In genomic region chr17:42618442-42619150, GRCh38 we compare ENCODE assay signal across 1 cellular context.
A peak's percentile ranks its signal among the peaks of the same experiment; 100 is the strongest.
TF ChIP-seq lines count a peak whose summit lies in the region.

No MANE protein-coding gene starts in this region.

TF ChIP-seq in K562, 482 proteins besides CTCF, POLR2A, EP300 and RAD21:
- peak; percentile 81 for TF ChIP-seq PRDM10 (IDR thresholded peaks at IDR 0.05; ENCODE audit: partially characterized antibody)
- TF ChIP-seq SRF (CRISPR knock-in tag; IDR thresholded peaks at IDR 0.05), result 0 out of 4 replicates have a peak, but pooled peaks of 1 of the 2 experiments have one; percentile 48
- TF ChIP-seq E2F6 (IDR thresholded peaks at IDR 0.05; ENCODE audit: borderline replicate concordance in 1 of 2, extremely low read depth in 1 of 2, insufficient read depth in 1 of 2, insufficient read length in 1 of 2, low read depth in 1 of 2, low read length in 1 of 2, poor library complexity in 1 of 2, severe bottlenecking in 1 of 2), result peak in 1 of 2 experiments; percentile 18
- no peak for TF ChIP-seq EGR1 (conservative IDR thresholded peaks at IDR 0.05)
- 0 out of 4 replicates have a peak, but pooled peaks of 1 of the 2 experiments have one; percentile 38 for TF ChIP-seq UBTF (IDR thresholded peaks at IDR 0.05; ENCODE audit: borderline replicate concordance in 1 of 2, low read depth in 2 of 2, low read length in 2 of 2)
- no peak for TF ChIP-seq NCOA4 (IDR thresholded peaks at IDR 0.05; ENCODE audit: partially characterized antibody)
- peak; percentile 64 for TF ChIP-seq CTBP1 (IDR thresholded peaks at IDR 0.05; ENCODE audit: borderline replicate concordance)
- 0 out of 2 replicates have a peak, but pooled peaks have one; percentile 7 for TF ChIP-seq CREM (IDR thresholded peaks at IDR 0.05; ENCODE audit: low read depth)
- TF ChIP-seq MYC (IDR thresholded peaks at IDR 0.05; ENCODE audit: low read depth, low read length), result 0 out of 2 replicates have a peak, but pooled peaks have one; percentile 30
- no peak for TF ChIP-seq MYC (CRISPR knock-in tag; IDR thresholded peaks at IDR 0.05; ENCODE audit: borderline replicate concordance, low read depth)
- TF ChIP-seq SAFB2 (IDR thresholded peaks at IDR 0.05; ENCODE audit: borderline replicate concordance, low read depth, low read length, severe bottlenecking), result no peak
- TF ChIP-seq TFAP4 (CRISPR knock-in tag; IDR thresholded peaks at IDR 0.05; ENCODE audit: borderline replicate concordance), result peak; percentile 56; the same call in 1 of the 2 replicates
- peak; percentile 52; the same call in 1 of the 2 replicates for TF ChIP-seq KLF16 (IDR thresholded peaks at IDR 0.05)
- TF ChIP-seq SMC3 (conservative IDR thresholded peaks at IDR 0.05; ENCODE audit: insufficient read depth, low read depth, low read length), result 0 out of 2 replicates have a peak, but pooled peaks have one; percentile 17
- peak in 1 of 2 experiments; percentile 62; a peak in 1 of 4 replicates for TF ChIP-seq RCOR1 (IDR thresholded peaks at IDR 0.05; ENCODE audit: borderline replicate concordance in 1 of 2, low read depth in 2 of 2, low read length in 2 of 2)
- 0 out of 2 replicates have a peak, but pooled peaks have one; percentile 26 for TF ChIP-seq MTA3 (IDR thresholded peaks at IDR 0.05; ENCODE audit: borderline replicate concordance)
- peak in 1 of 2 experiments; percentile 82; a peak in 2 of 4 replicates for TF ChIP-seq MAZ (CRISPR knock-in tag; conservative IDR thresholded peaks at IDR 0.05 in 1 of 2, IDR thresholded peaks at IDR 0.05 in 1 of 2)
- no peak for TF ChIP-seq ZBTB49 (CRISPR knock-in tag; IDR thresholded peaks at IDR 0.05; ENCODE audit: borderline replicate concordance)
- peak; percentile 66 to 90 for TF ChIP-seq MLLT1 (IDR thresholded peaks at IDR 0.05)
- 0 out of 2 replicates have a peak, but pooled peaks have one; percentile 23 for TF ChIP-seq CBFA2T2 (conservative IDR thresholded peaks at IDR 0.05)
- TF ChIP-seq SUPT5H (IDR thresholded peaks at IDR 0.05), result no peak
- TF ChIP-seq SOX6 (IDR thresholded peaks at IDR 0.05), result 0 out of 2 replicates have a peak, but pooled peaks have one; percentile 43
- peak; percentile 32; the same call in 1 of the 2 replicates for TF ChIP-seq JUND (IDR thresholded peaks at IDR 0.05; ENCODE audit: borderline replicate concordance, low read depth, low read length)
- TF ChIP-seq JUND (tag; IDR thresholded peaks at IDR 0.05; ENCODE audit: borderline replicate concordance, low read depth, low read length), result peak; percentile 31; the same call in 1 of the 3 replicates
- TF ChIP-seq DEAF1 (CRISPR knock-in tag; IDR thresholded peaks at IDR 0.05), result 0 out of 2 replicates have a peak, but pooled peaks have one; percentile 20
- 0 out of 2 replicates have a peak, but pooled peaks have one; percentile 22 for TF ChIP-seq ZFX (CRISPR knock-in tag; IDR thresholded peaks at IDR 0.05)
- TF ChIP-seq SRSF3 (IDR thresholded peaks at IDR 0.05; ENCODE audit: insufficient read depth, low read length), result no peak
- TF ChIP-seq YY1 (IDR thresholded peaks at IDR 0.05; ENCODE audit: borderline replicate concordance in 1 of 3, control insufficient read depth in 1 of 3, extremely low read depth in 1 of 3, insufficient read depth in 3 of 3, insufficient read length in 1 of 3, insufficient replicate concordance in 2 of 3, low read depth in 1 of 3, low read length in 2 of 3), result peak in 1 of 3 experiments; percentile 21
- TF ChIP-seq HMBOX1 (IDR thresholded peaks at IDR 0.05), result peak; percentile 57; the same call in 1 of the 2 replicates
- TF ChIP-seq MEIS2 (IDR thresholded peaks at IDR 0.05; ENCODE audit: partially characterized antibody), result peak; percentile 28
- TF ChIP-seq VEZF1 (CRISPR knock-in tag; IDR thresholded peaks at IDR 0.05), result peak; percentile 83
- no peak for TF ChIP-seq TFAM (CRISPR knock-in tag; conservative IDR thresholded peaks at IDR 0.05)
- peak; percentile 37; the same call in 1 of the 2 replicates for TF ChIP-seq L3MBTL2 (IDR thresholded peaks at IDR 0.05)
- peak; percentile 63; the same call in 1 of the 2 replicates for TF ChIP-seq ZEB2 (IDR thresholded peaks at IDR 0.05)
- TF ChIP-seq MYNN (IDR thresholded peaks at IDR 0.05), result no peak
- no peak for TF ChIP-seq MYNN (CRISPR knock-in tag; IDR thresholded peaks at IDR 0.05)
- TF ChIP-seq NBN (IDR thresholded peaks at IDR 0.05; ENCODE audit: low read depth), result peak; percentile 69; the same call in 1 of the 2 replicates
- TF ChIP-seq ZNF395 (CRISPR knock-in tag; IDR thresholded peaks at IDR 0.05), result peak; percentile 73; the same call in 1 of the 2 replicates
- peak; percentile 31; the same call in 1 of the 2 replicates for TF ChIP-seq ATF7 (IDR thresholded peaks at IDR 0.05)
- TF ChIP-seq GATAD2A (IDR thresholded peaks at IDR 0.05), result peak; percentile 68
